In the genomic region with DNA sequence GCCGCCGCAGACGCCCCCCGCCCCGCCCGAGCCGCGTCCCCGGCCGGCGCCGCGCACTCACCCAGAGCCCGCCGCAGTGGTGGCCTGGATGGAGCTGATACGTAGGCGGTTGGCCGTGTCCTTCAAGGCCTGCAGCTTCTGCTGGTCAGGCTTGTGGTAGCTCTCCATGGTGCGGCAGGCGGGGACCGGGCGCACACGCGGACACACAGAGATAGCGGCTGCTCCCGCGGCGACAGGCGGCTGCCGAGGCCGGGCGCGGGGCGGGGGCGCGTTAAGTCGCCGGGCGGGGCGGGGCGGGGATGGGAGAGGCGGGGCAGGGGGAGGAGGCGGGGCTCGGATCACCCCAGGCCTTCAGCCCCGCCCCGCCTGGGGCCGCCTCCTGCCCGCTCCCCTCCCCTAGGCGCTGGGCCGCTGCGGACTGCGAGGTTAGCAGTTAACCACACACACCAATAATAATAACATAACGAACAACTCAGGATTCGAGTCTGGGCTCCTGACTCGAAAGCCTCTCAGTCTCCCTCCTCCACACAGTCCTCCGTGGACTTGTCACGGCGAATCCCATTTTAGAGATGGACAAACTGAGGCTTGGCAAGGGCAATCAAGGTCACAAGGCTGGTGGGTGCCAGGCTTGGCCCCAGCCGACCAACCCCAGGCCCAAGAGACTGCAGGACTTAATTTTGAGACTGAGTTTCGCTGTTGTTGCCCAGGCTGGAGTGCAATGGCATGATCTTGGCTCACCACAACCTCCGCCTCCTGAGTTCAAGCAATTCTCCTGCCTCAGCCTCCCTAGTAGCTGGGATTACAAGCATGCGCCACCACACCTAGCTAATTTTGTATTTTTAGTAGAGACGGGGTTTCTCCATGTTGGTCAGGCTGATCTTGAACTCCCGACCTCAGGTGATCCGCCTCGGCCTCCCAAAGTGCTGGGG, we compare ENCODE assay signal across 8 cellular contexts. TPM values are rescaled to one million over a fixed set of nuclear protein-coding genes. Genes with fewer than 3 reads are reported as not detected.
DNase-seq lines count a peak whose midpoint lies in the region; ATAC-seq and TF ChIP-seq lines count a peak whose summit lies in the region.

TSS of gene TKT (minus strand) at position 248 of the 929 bp plus-strand sequence. CDS start at position 168, 80 bp downstream.

- peaks cover 36% of the 10 kb centered on the region for H3K4me1 Mint-ChIP-seq in mesothelial cell of epicardium

- peak within 1 kb of the TSS; percentile 82 for H3K27ac Mint-ChIP-seq in mesothelial cell of epicardium

- in situ Hi-C loops in endometrial microvascular endothelial cells (cut with HindIII; ENCODE audit: inconsistent ontology term, low pct_unique_long_range_greater_than_20kb, low sequenced_read_pairs) = no loop called here

- no peaks in the 10 kb centered on the region for H3K27me3 ChIP-seq in NT2/D1 (ENCODE audit: insufficient read depth, insufficient read length)

- ATAC-seq in HG03457 (IDR thresholded peaks at IDR 0.05; ENCODE audit: unreplicated experiment) = peak; percentile 50

- H3K4me3 ChIP-seq in NT2/D1 (ENCODE audit: insufficient read length, low read depth) = peak within 1 kb of the TSS; percentile 91

- peak within 1 kb of the TSS; percentile 99 for H3K9ac ChIP-seq in NT2/D1 (ENCODE audit: insufficient read length, low read depth)

- H3K9me3 ChIP-seq in NT2/D1 (ENCODE audit: insufficient read depth, low read length) = no peaks in the 10 kb centered on the region

- H3K27me3 Mint-ChIP-seq in mesothelial cell of epicardium (ENCODE audit: low read depth) = no peaks in the 10 kb centered on the region

- DNase-seq in C1 segment of cervical spinal cord (lab: John Stamatoyannopoulos, UW) (peak; percentile 3 to 87 (median 68)), GM19240 (ENCODE audit: insufficient read length, low spot score) (peak; percentile 82), NT2/D1 (ENCODE audit: low read depth, low spot score) (peak; percentile 78), mesothelial cell of epicardium (ENCODE audit: low spot score in 2 of 2, unreplicated experiment in 2 of 2) (peak; percentile 73)
- DNase-seq in activated CD8-positive, alpha-beta memory T cell treated with anti-CD3 and anti-CD28 coated beads, Interleukin-2, amount 50 U/mL, for 1 hour (ENCODE audit: extremely low read depth) = peak; percentile 25
- DNase-seq in stimulated activated CD8-positive, alpha-beta memory T cell treated with anti-CD3 and anti-CD28 coated beads, Interleukin-15, amount 100 ng/mL, for 4 hours (ENCODE audit: low read depth in 2 of 2) = peak; percentile 48 to 65

- peaks cover 35% of the 10 kb centered on the region for H3K36me3 ChIP-seq in NT2/D1 (ENCODE audit: insufficient read depth, insufficient read length, low read length)

- peak within 1 kb of the TSS; percentile 90 for H3K4me3 Mint-ChIP-seq in mesothelial cell of epicardium

- H3K36me3 Mint-ChIP-seq in mesothelial cell of epicardium = no peaks in the 10 kb centered on the region

- no peaks in the 10 kb centered on the region for H3K9me3 Mint-ChIP-seq in mesothelial cell of epicardium

- no peak for TF ChIP-seq CTCF in mesothelial cell of epicardium (IDR thresholded peaks at IDR 0.05; ENCODE audit: unreplicated experiment)

- H3K4me1 ChIP-seq in NT2/D1 (ENCODE audit: insufficient read depth, insufficient read length) = peaks cover 35% of the 10 kb centered on the region

RNA-seq across cellular contexts. Expression of gene TKT, which starts in this region (rescaled TPM):
- total RNA-seq in endometrial microvascular endothelial cells (ENCODE audit: inconsistent ontology term) (579 TPM), mesothelial cell of epicardium (181 to 185 TPM (median 181 TPM) in 3 replicates)

Comparison
In these comparisons a context has a peak if more than half of its experiments do, and no peak if none do; other contexts are left out.
1. Peak in every context shown above with its lines: DNase-seq, ATAC-seq and H3K4me3 ChIP-seq.
2. DNase-seq: peak in every context shown above with its lines; median percentile 82 in GM19240; 78 in NT2/D1; 73 in mesothelial cell of epicardium; 68 in C1 segment of cervical spinal cord; 56 in stimulated activated CD8-positive, alpha-beta memory T cell treated with anti-CD3 and anti-CD28 coated beads, Interleukin-15, amount 100 ng/mL, for 4 hours; 25 in activated CD8-positive, alpha-beta memory T cell treated with anti-CD3 and anti-CD28 coated beads, Interleukin-2, amount 50 U/mL, for 1 hour.